ENCODE assay signal across 8 cellular contexts in the genomic region with DNA sequence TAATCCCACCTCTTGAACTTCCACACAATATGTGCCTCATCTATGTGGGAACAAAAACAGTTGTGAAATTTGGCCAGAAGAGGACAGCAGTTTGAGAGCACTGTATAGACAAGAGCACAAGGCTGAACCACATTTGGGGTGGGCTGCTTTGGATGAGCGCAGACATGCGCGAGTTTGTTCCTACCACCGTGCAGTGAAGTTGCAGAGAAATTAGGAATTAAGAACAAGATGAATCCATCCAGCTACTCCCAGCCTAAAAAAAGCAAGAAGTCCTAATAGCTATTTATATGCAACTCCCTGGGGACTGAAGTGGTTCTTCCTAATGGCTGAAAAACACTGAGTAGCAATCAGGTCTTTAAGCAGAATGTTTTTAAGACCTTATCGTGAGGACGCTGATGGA. TPM values are rescaled to one million over a fixed set of nuclear protein-coding genes. Genes with fewer than 3 reads are reported as not detected.
DNase-seq lines count a peak whose midpoint lies in the region; ATAC-seq, FAIRE-seq and TF ChIP-seq lines count a peak whose summit lies in the region.

No MANE protein-coding gene starts in this region.

- POLR2A ChIA-PET in activated B cell treated with CpG ODN at 0.5 μM for 24 hours (lab: Charles Lee): no interaction called here

- intact Hi-C loops in activated B cell treated with CpG ODN at 0.5 μM for 24 hours (cut with micrococcal nuclease) (no loop called here), left ventricle myocardium superior (cut with micrococcal nuclease) (no loop called here)

- peak overlapping the region; percentile 73 for H3K4me3 Mint-ChIP-seq in activated T-cell treated with anti-CD3 and anti-CD28 coated beads, Interleukin-2, amount 50 U/mL, for 24 hours
- H3K4me3 Mint-ChIP-seq in activated B cell treated with CpG ODN at 0.5 μM for 24 hours: peak overlapping the region; percentile 78
- peak overlapping the region; percentile 3 for H3K4me3 Mint-ChIP-seq in type B pancreatic cell

- no peak for DNase-seq in activated T-cell treated with anti-CD3 and anti-CD28 coated beads, Interleukin-2, amount 50 U/mL, for 24 hours
- no peak for DNase-seq in activated T-cell treated with anti-CD3 and anti-CD28 coated beads, Interleukin-2, amount 50 U/mL, for 48 hours
- DNase-seq in activated B cell treated with CpG ODN at 0.5 μM for 24 hours (no peak), left ventricle myocardium superior (no peak), type B pancreatic cell (ENCODE audit: extremely low spot score, unreplicated experiment) (no peak), G401 (ENCODE audit: low spot score) (no peak), D721Med (ENCODE audit: insufficient read length, low spot score) (no peak), occipital lobe (lab: John Stamatoyannopoulos, UW) (no peak)

- ATAC-seq in activated B cell treated with CpG ODN at 0.5 μM for 24 hours (ENCODE audit: low read depth) (no peak), left ventricle myocardium superior (peak; percentile 23)

- in situ Hi-C loops in G401 (cut with HindIII; ENCODE audit: low sequenced_read_pairs): no loop called here

- H3K4me1 Mint-ChIP-seq in activated T-cell treated with anti-CD3 and anti-CD28 coated beads, Interleukin-2, amount 50 U/mL, for 24 hours (ENCODE audit: low read depth): peaks cover 28% of the 10 kb centered on the region
- H3K4me1 Mint-ChIP-seq in activated B cell treated with CpG ODN at 0.5 μM for 24 hours (peaks cover 21% of the 10 kb centered on the region), type B pancreatic cell (ENCODE audit: unreplicated experiment) (no peaks in the 10 kb centered on the region)

- no peak for FAIRE-seq in D721Med (lab: Jason Lieb, UNC)

- no peaks in the 10 kb centered on the region for H3K9me3 Mint-ChIP-seq in activated T-cell treated with anti-CD3 and anti-CD28 coated beads, Interleukin-2, amount 50 U/mL, for 24 hours
- H3K9me3 Mint-ChIP-seq in activated B cell treated with CpG ODN at 0.5 μM for 24 hours (peaks cover 3% of the 10 kb centered on the region), type B pancreatic cell (peaks cover 4% of the 10 kb centered on the region)

- peaks cover 31% of the 10 kb centered on the region for H3K27me3 Mint-ChIP-seq in activated T-cell treated with anti-CD3 and anti-CD28 coated beads, Interleukin-2, amount 50 U/mL, for 24 hours
- H3K27me3 Mint-ChIP-seq in activated B cell treated with CpG ODN at 0.5 μM for 24 hours (no peaks in the 10 kb centered on the region), type B pancreatic cell (peaks cover 58% of the 10 kb centered on the region)

- H3K36me3 Mint-ChIP-seq in activated T-cell treated with anti-CD3 and anti-CD28 coated beads, Interleukin-2, amount 50 U/mL, for 24 hours (ENCODE audit: low read depth): no peaks in the 10 kb centered on the region
- H3K36me3 Mint-ChIP-seq in activated B cell treated with CpG ODN at 0.5 μM for 24 hours (ENCODE audit: low read depth) (no peaks in the 10 kb centered on the region), type B pancreatic cell (no peaks in the 10 kb centered on the region)

- TF ChIP-seq CTCF in activated B cell treated with CpG ODN at 0.5 μM for 24 hours (IDR thresholded peaks at IDR 0.05) (no peak), type B pancreatic cell (conservative IDR thresholded peaks at IDR 0.05) (no peak), D721Med (IDR thresholded peaks at IDR 0.05; ENCODE audit: insufficient read depth, missing control alignments) (no peak)

- H3K27ac Mint-ChIP-seq in activated T-cell treated with anti-CD3 and anti-CD28 coated beads, Interleukin-2, amount 50 U/mL, for 24 hours: no peak overlapping the region
- peak overlapping the region; percentile 30 for H3K27ac Mint-ChIP-seq in activated B cell treated with CpG ODN at 0.5 μM for 24 hours
- H3K27ac Mint-ChIP-seq in type B pancreatic cell: no peak overlapping the region

- CTCF ChIA-PET in activated B cell treated with CpG ODN at 0.5 μM for 24 hours (lab: Charles Lee): interaction anchor here (0.8 to 5.1 kb wide), 3 partner anchors 12 to 90 kb away, joined by 3 to 27 read pairs (median 3); partner anchors contain the start of gene DKC1

RNA-seq across cellular contexts. Expression of gene GAB3, which starts 1.0 kb away (rescaled TPM):
- 7.1 and 7.5 TPM in 2 replicates for total RNA-seq in activated B cell treated with CpG ODN at 0.5 μM for 24 hours
- total RNA-seq in left ventricle myocardium superior: 14.1 TPM
- 0.19 TPM in 1 of 2 replicates, not detected in the other for total RNA-seq in type B pancreatic cell (ENCODE audit: low replicate concordance)
- total RNA-seq in G401 (2014; rRNA removed; shearing (Covaris generic)): not detected in 2 replicates
- total RNA-seq in occipital lobe: 1.4 TPM

RNA-seq across cellular contexts. Expression of gene DKC1, which starts 12.8 kb away (rescaled TPM):
- 93.5 and 105 TPM in 2 replicates for total RNA-seq in activated B cell treated with CpG ODN at 0.5 μM for 24 hours
- total RNA-seq in left ventricle myocardium superior: 24.1 TPM
- total RNA-seq in type B pancreatic cell (ENCODE audit: low replicate concordance): 52.0 and 62.7 TPM in 2 replicates
- 43.6 and 56.7 TPM in 2 replicates for total RNA-seq in G401 (2014; rRNA removed; shearing (Covaris generic))
- total RNA-seq in occipital lobe: 19.0 TPM

RNA-seq across cellular contexts. Expression of gene MPP1, which starts 55.4 kb away (rescaled TPM):
- total RNA-seq in activated B cell treated with CpG ODN at 0.5 μM for 24 hours (5.8 and 7.2 TPM in 2 replicates), left ventricle myocardium superior (36.3 TPM), type B pancreatic cell (ENCODE audit: low replicate concordance) (10.4 and 13.8 TPM in 2 replicates), occipital lobe (15.1 TPM)
- total RNA-seq in G401 (2014; rRNA removed; shearing (Covaris generic)): 13.0 and 13.4 TPM in 2 replicates

Comparison
In these comparisons a context has a peak if more than half of its experiments do, and no peak if none do; other contexts are left out.
1. H3K4me3 Mint-ChIP-seq: peak in every context shown above with its lines; median percentile 78 in activated B cell treated with CpG ODN at 0.5 μM for 24 hours; 73 in activated T-cell treated with anti-CD3 and anti-CD28 coated beads, Interleukin-2, amount 50 U/mL, for 24 hours; 3 in type B pancreatic cell.